In genomic region chr15:85691350-85692240, GRCh38 we compare ENCODE assay signal across 8 cellular contexts.
DNase-seq lines count a peak whose midpoint lies in the region; ATAC-seq, FAIRE-seq and TF ChIP-seq lines count a peak whose summit lies in the region.

No MANE protein-coding gene starts in this region.

- peak overlapping the region; percentile 95 for H3K4me3 Mint-ChIP-seq in activated naive CD8-positive, alpha-beta T cell

- H3K36me3 Mint-ChIP-seq in activated naive CD8-positive, alpha-beta T cell = peaks cover 2% of the 10 kb centered on the region

- peak overlapping the region; percentile 100 for H3K27ac Mint-ChIP-seq in activated naive CD8-positive, alpha-beta T cell

- intact Hi-C loops in Right ventricle myocardium inferior (cut with DNase I) = no loop called here
- intact Hi-C loops in cardiac septum (cut with DNase I) = no loop called here

- H3K4me1 Mint-ChIP-seq in activated naive CD8-positive, alpha-beta T cell (ENCODE audit: low read depth) = peaks cover 87% of the 10 kb centered on the region

- FAIRE-seq in D721Med (lab: Jason Lieb, UNC) = no peak

- ATAC-seq in Right ventricle myocardium inferior (peak; percentile 9), HG03095 (IDR thresholded peaks at IDR 0.05; ENCODE audit: unreplicated experiment) (peak; percentile 32)

- TF ChIP-seq CTCF in D721Med (IDR thresholded peaks at IDR 0.05; ENCODE audit: insufficient read depth, missing control alignments) = no peak

- no peaks in the 10 kb centered on the region for H3K9me3 Mint-ChIP-seq in activated naive CD8-positive, alpha-beta T cell (ENCODE audit: low read depth)

- DNase-seq in Right ventricle myocardium inferior (ENCODE audit: missing footprints) (no peak), cardiac septum (ENCODE audit: low spot score) (no peak), SIG-M5 treated with dmso at 0.1 percent for 504 hours (lab: John Stamatoyannopoulos, UW; ENCODE audit: unreplicated experiment) (no peak), NCI-H1417 treated with DMSO at 0.1 percent for 48 hours (lab: John Stamatoyannopoulos, UW) (no peak), D721Med (ENCODE audit: insufficient read length, low spot score) (no peak)
- peak; percentile 61 for DNase-seq in stimulated activated CD8-positive, alpha-beta memory T cell treated with anti-CD3 and anti-CD28 coated beads, Interleukin-4, amount 100 ng/mL, for 48 hours

- no peaks in the 10 kb centered on the region for H3K27me3 Mint-ChIP-seq in activated naive CD8-positive, alpha-beta T cell
